24 cellular contexts compared by ENCODE assay signal in the genomic region with DNA sequence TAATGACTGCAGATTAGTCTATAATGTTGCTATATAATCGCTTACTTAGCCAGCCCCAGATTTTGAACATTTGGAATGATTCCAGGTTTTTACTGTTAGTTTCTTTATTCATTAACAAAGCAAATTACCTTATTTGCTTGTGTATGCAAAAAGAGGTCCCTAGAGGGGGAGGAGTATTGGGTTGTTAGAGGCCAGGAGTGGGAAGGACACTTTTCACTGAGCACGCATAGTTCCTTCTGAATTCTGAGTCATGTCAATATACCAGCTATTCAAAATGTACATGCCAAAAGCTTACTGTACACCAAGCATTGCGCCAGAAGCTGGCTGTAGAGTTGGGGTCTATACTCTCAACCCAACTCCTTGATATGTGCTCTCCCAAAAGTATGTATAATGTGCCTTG. TPM values are rescaled to one million over a fixed set of nuclear protein-coding genes. Genes with fewer than 3 reads are reported as not detected.
DNase-seq lines count a peak whose midpoint lies in the region; TF ChIP-seq lines count a peak whose summit lies in the region.
"Had no signal": no experiment of that assay in that cellular context is flagged by ENCODE, and none has a peak within 500 bp of the region (broad histone marks: within the 10 kb centered on the region; RNA-seq: fewer than 3 reads in every experiment).

No MANE protein-coding gene starts in this region.

- peak overlapping the region; percentile 25 for H3K4me2 ChIP-seq in fibroblast of lung (ENCODE audit: extremely low read depth, insufficient read depth, low read length)

- H3K27ac ChIP-seq in fibroblast of lung (ENCODE audit: insufficient read depth, low read length): no peak overlapping the region
- H3K27ac ChIP-seq: dorsolateral prefrontal cortex, gastrocnemius medialis, parathyroid adenoma, sigmoid colon, SJCRH30, thoracic aorta had no signal

- in situ Hi-C loops in HAP-1 (cut with MboI; ENCODE audit: low sequenced_read_pairs): no loop called here

- no peaks in the 10 kb centered on the region for H3K79me2 ChIP-seq in fibroblast of lung (ENCODE audit: control insufficient read depth, insufficient read depth, low read length)
- H3K79me2 ChIP-seq: parathyroid adenoma had no signal

- H2AFZ ChIP-seq in fibroblast of lung (ENCODE audit: low read length): no peak overlapping the region
- H2AFZ ChIP-seq: parathyroid adenoma had no signal

- H3K9me3 ChIP-seq in HAP-1 (no peaks in the 10 kb centered on the region), fibroblast of lung (ENCODE audit: control insufficient read depth, insufficient read depth, low read depth, low read length) (no peaks in the 10 kb centered on the region)
- H3K9me3 ChIP-seq: gastrocnemius medialis, sigmoid colon, SJCRH30, thoracic aorta had no signal

- TF ChIP-seq CTCF in fibroblast of lung (conservative IDR thresholded peaks at IDR 0.05 in 1 of 2, IDR thresholded peaks at IDR 0.05 in 1 of 2; ENCODE audit: low read depth in 1 of 2, low read length in 2 of 2): no peak

- H3K9ac ChIP-seq in fibroblast of lung (ENCODE audit: insufficient read depth, low read length): no peak overlapping the region
- H3K9ac ChIP-seq: parathyroid adenoma had no signal

- H3K4me3 ChIP-seq in HAP-1 (no peak overlapping the region), fibroblast of lung (replicated peaks in 1 of 4; ENCODE audit: control extremely low read depth in 1 of 4, insufficient read depth in 1 of 4, low read depth in 3 of 4, low read length in 4 of 4) (no peak overlapping the region)
- H3K4me3 ChIP-seq: dorsolateral prefrontal cortex, gastrocnemius medialis, sigmoid colon, SJCRH30, thoracic aorta had no signal

- DNase-seq in HAP-1 (ENCODE audit: low spot score in 2 of 2): peak; percentile 52 to 74
- DNase-seq in NCI-H526 (lab: John Stamatoyannopoulos, UW): peak; percentile 51 to 72
- peak; percentile 29 to 45 for DNase-seq in fibroblast of lung (ENCODE audit: low read depth in 2 of 2)
- DNase-seq in renal cortical epithelial cell (ENCODE audit: low read depth): peak; percentile 61
- no peak for DNase-seq in mesenteric fat pad (ENCODE audit: low spot score)
- no peak for DNase-seq in NK-92 treated with Interleukin-12 subunit alpha and Interleukin-12 subunit beta, amount 100 ng/mL, for 24 hours (lab: John Stamatoyannopoulos, UW)
- DNase-seq in HuH-7.5 (ENCODE audit: low spot score): no peak
- DNase-seq: activated CD4-positive, alpha-beta memory T cell treated with anti-CD3 and anti-CD28 coated beads for 36 hours; activated gamma-delta T cell treated with Interleukin-2 at 50 U/mL for 16 hours; caudate nucleus; COR-L47; DND-41; dorsolateral prefrontal cortex; gastrocnemius medialis; mesenchymal stem cell; natural killer cell; sigmoid colon; SJCRH30 had no signal

- H4K20me1 ChIP-seq in fibroblast of lung (ENCODE audit: control insufficient read depth, extremely low read depth, insufficient read depth, low read length): no peaks in the 10 kb centered on the region

- H3K36me3 ChIP-seq in HAP-1 (replicated peaks) (no peaks in the 10 kb centered on the region), fibroblast of lung (ENCODE audit: control insufficient read depth, insufficient read depth, low read length) (no peaks in the 10 kb centered on the region)
- H3K36me3 ChIP-seq: gastrocnemius medialis, sigmoid colon, SJCRH30, thoracic aorta had no signal

- H3K27me3 ChIP-seq in HAP-1 (ENCODE audit: low read depth): no peaks in the 10 kb centered on the region
- H3K27me3 ChIP-seq in fibroblast of lung (ENCODE audit: control insufficient read depth, insufficient read depth, low read length): no peaks in the 10 kb centered on the region
- H3K27me3 ChIP-seq: gastrocnemius medialis, sigmoid colon, SJCRH30 had no signal

- H3K4me1 ChIP-seq in HAP-1: peaks cover 66% of the 10 kb centered on the region
- H3K4me1 ChIP-seq in fibroblast of lung (ENCODE audit: control insufficient read depth, extremely low read depth, insufficient read depth, low read length): peaks cover 4% of the 10 kb centered on the region
- H3K4me1 ChIP-seq: gastrocnemius medialis had no signal

RNA-seq across cellular contexts. Expression of a gene that starts 5.1 kb away (rescaled TPM):
- total RNA-seq in fibroblast of lung: not detected in 2 replicates
- polyA plus RNA-seq in fibroblast of lung: not detected in 2 replicates
- not detected in 2 replicates for polyA plus RNA-seq in fibroblast of lung (2012)
- not detected in 2 replicates for polyA minus RNA-seq in fibroblast of lung (ENCODE audit: low replicate concordance)
- not detected in 2 replicates for total RNA-seq in renal cortical epithelial cell
- total RNA-seq in mesenteric fat pad: not detected
- total RNA-seq: activated CD4-positive, alpha-beta memory T cell treated with anti-CD3 and anti-CD28 coated beads for 36 hours; dorsolateral prefrontal cortex; gastrocnemius medialis; HepG2; MCF 10A; natural killer cell; sigmoid colon; SJCRH30; T-helper 1 cell treated with Interleukin-12 subunit alpha and Interleukin-12 subunit beta and Interleukin-4 antibody, amounts not matched to agents 30 ng/mL and 1 ng/mL, for 36 hours; thoracic aorta had no signal
- polyA plus RNA-seq: adipose tissue, HepG2, sigmoid colon had no signal

RNA-seq across cellular contexts. Expression of a gene that starts 39.0 kb away (rescaled TPM):
- total RNA-seq in fibroblast of lung: 81.1 and 154 TPM in 2 replicates
- polyA plus RNA-seq in fibroblast of lung: 60.7 and 67.2 TPM in 2 replicates
- 44.7 and 49.6 TPM in 2 replicates for polyA plus RNA-seq in fibroblast of lung (2012)
- 10.3 and 11.2 TPM in 2 replicates for polyA minus RNA-seq in fibroblast of lung (ENCODE audit: low replicate concordance)
- 94.3 and 121 TPM in 2 replicates for total RNA-seq in renal cortical epithelial cell
- 30.4 TPM for total RNA-seq in mesenteric fat pad

Comparison
In these comparisons a context has a peak if more than half of its experiments do, and no peak if none do; other contexts are left out.
1. DNase-seq: peak in HAP-1 (2 of 2), NCI-H526 (2 of 2), fibroblast of lung (2 of 2) and renal cortical epithelial cell (single experiment); none in mesenteric fat pad (single experiment), NK-92 treated with Interleukin-12 subunit alpha and Interleukin-12 subunit beta, amount 100 ng/mL, for 24 hours (single experiment) and HuH-7.5 (single experiment).